In genomic region chr13:21297452-21297851, GRCh38 we compare ENCODE assay signal across 8 cellular contexts.
DNase-seq lines count a peak whose midpoint lies in the region; TF ChIP-seq lines count a peak whose summit lies in the region.

No MANE protein-coding gene starts in this region.

- peak; percentile 63 for DNase-seq in activated CD4-positive, alpha-beta T cell treated with anti-CD3 and anti-CD28 coated beads, Interleukin-2, amount 10 ng/mL, durations not matched to agents 24 days and 14 days
- DNase-seq in activated CD4-positive, alpha-beta T cell treated with anti-CD3 and anti-CD28 coated beads, Interleukin-2, amount 50 U/mL, for 4 hours = no peak
- DNase-seq in trophoblast cell = no peak
- DNase-seq in Ammon's horn (ENCODE audit: low spot score) = no peak
- no peak for DNase-seq in activated CD8-positive, alpha-beta memory T cell treated with anti-CD3 and anti-CD28 coated beads, Interleukin-2, amount 50 U/mL, for 48 hours
- no peak for DNase-seq in kidney glomerular epithelial cell (lab: John Stamatoyannopoulos, UW)

- H2AFZ ChIP-seq in OCI-LY3 (ENCODE audit: low read depth, low read length) = peak overlapping the region; percentile 88
- no peak overlapping the region for H2AFZ ChIP-seq in trophoblast cell (ENCODE audit: insufficient read depth, low read length, poor library complexity)

- no peak overlapping the region for H2BK12ac ChIP-seq in trophoblast cell (ENCODE audit: low read length)

- 100% methylated on average over 1 of the region's 2 CpGs for WGBS in trophoblast cell (ENCODE audit: extremely low coverage, insufficient coverage, insufficient read length)

- no peaks in the 10 kb centered on the region for H3K79me1 ChIP-seq in trophoblast cell (ENCODE audit: low read length)

- no peaks in the 10 kb centered on the region for H3K9me3 ChIP-seq in OCI-LY3 (ENCODE audit: insufficient read depth, low read length)
- no peaks in the 10 kb centered on the region for H3K9me3 ChIP-seq in endocrine pancreas (ENCODE audit: control insufficient read depth, low read length)
- H3K9me3 ChIP-seq in trophoblast cell (ENCODE audit: insufficient read depth, low read depth, low read length) = no peaks in the 10 kb centered on the region

- peaks cover 1% of the 10 kb centered on the region for H3K36me3 Mint-ChIP-seq in activated CD4-positive, alpha-beta T cell treated with anti-CD3 and anti-CD28 coated beads, Interleukin-2, amount 10 ng/mL, durations not matched to agents 24 days and 14 days (ENCODE audit: low read depth)

- H3K27ac Mint-ChIP-seq in activated CD4-positive, alpha-beta T cell treated with anti-CD3 and anti-CD28 coated beads, Interleukin-2, amount 10 ng/mL, durations not matched to agents 24 days and 14 days = peak overlapping the region; percentile 92

- no peak overlapping the region for H3K14ac ChIP-seq in trophoblast cell (ENCODE audit: low read length)

- H3K23ac ChIP-seq in trophoblast cell (ENCODE audit: low read length) = no peak overlapping the region

- no peaks in the 10 kb centered on the region for H4K20me1 ChIP-seq in OCI-LY3 (ENCODE audit: insufficient read depth, low read length)

- peak overlapping the region; percentile 58 for H3K9ac ChIP-seq in OCI-LY3 (ENCODE audit: low read length)
- H3K9ac ChIP-seq in endocrine pancreas (ENCODE audit: control insufficient read depth, insufficient read depth, low read length) = peak overlapping the region; percentile 41
- H3K9ac ChIP-seq in trophoblast cell (ENCODE audit: low read length) = no peak overlapping the region

- H3K18ac ChIP-seq in trophoblast cell (ENCODE audit: low read length) = no peak overlapping the region

- no peak overlapping the region for H2AK5ac ChIP-seq in trophoblast cell (ENCODE audit: low read length)

- intact Hi-C loops in activated CD4-positive, alpha-beta T cell treated with anti-CD3 and anti-CD28 coated beads, Interleukin-2, amount 10 ng/mL, durations not matched to agents 24 days and 14 days (cut with micrococcal nuclease) = loop anchor here (1.0 to 5.0 kb wide), 2 partner anchors 180 to 185 kb away; no protein-coding TSS in a partner anchor

- H2BK5ac ChIP-seq in trophoblast cell (ENCODE audit: low read depth, low read length, poor library complexity) = no peak overlapping the region

- H3K4me1 ChIP-seq in OCI-LY3 (ENCODE audit: low read length) (peaks cover 14% of the 10 kb centered on the region), endocrine pancreas (ENCODE audit: control insufficient read depth, insufficient read depth, low read length) (peaks cover 11% of the 10 kb centered on the region), trophoblast cell (ENCODE audit: control insufficient read depth in 1 of 2, insufficient read depth in 2 of 2, low read length in 2 of 2) (peaks cover 0 to 2% of the 10 kb centered on the region in 2 experiments)

- peak overlapping the region; percentile 34 for H4K8ac ChIP-seq in trophoblast cell (ENCODE audit: low read depth, low read length)

- H3K36me3 ChIP-seq in OCI-LY3 (replicated peaks; ENCODE audit: low read depth, low read length) (no peaks in the 10 kb centered on the region), endocrine pancreas (ENCODE audit: control insufficient read depth, insufficient read depth, low read length) (no peaks in the 10 kb centered on the region), trophoblast cell (ENCODE audit: control insufficient read depth in 1 of 2, insufficient read depth in 2 of 2, low read length in 2 of 2) (no peaks in the 10 kb centered on the region)

- H3K27ac ChIP-seq in OCI-LY3 (ENCODE audit: low read length) (peak overlapping the region; percentile 18; the same call in 1 of the 2 replicates), trophoblast cell (ENCODE audit: low read depth, low read length) (no peak overlapping the region)

- H4K12ac ChIP-seq in trophoblast cell (ENCODE audit: low read depth, low read length) = no peak overlapping the region

- H3K79me2 ChIP-seq in OCI-LY3 (ENCODE audit: low read length) (peaks cover 22% of the 10 kb centered on the region), trophoblast cell (ENCODE audit: control insufficient read depth, insufficient read depth, low read length, poor library complexity) (no peaks in the 10 kb centered on the region)

- H3K27me3 ChIP-seq in OCI-LY3 (ENCODE audit: low read depth, low read length) = no peaks in the 10 kb centered on the region
- no peaks in the 10 kb centered on the region for H3K27me3 ChIP-seq in endocrine pancreas (ENCODE audit: control insufficient read depth, insufficient read depth, low read length)
- no peaks in the 10 kb centered on the region for H3K27me3 ChIP-seq in trophoblast cell (ENCODE audit: insufficient read depth, low read length)

- H3K4me3 ChIP-seq in OCI-LY3 (ENCODE audit: low read length) (peak overlapping the region; percentile 93), endocrine pancreas (ENCODE audit: control insufficient read depth, insufficient read depth, low read length) (peak overlapping the region; percentile 65), trophoblast cell (ENCODE audit: low read depth, low read length) (no peak overlapping the region)

- no peak overlapping the region for H3K4ac ChIP-seq in trophoblast cell (ENCODE audit: low read depth, low read length)

- no peak overlapping the region for H4K91ac ChIP-seq in trophoblast cell (ENCODE audit: low read depth, low read length)

- H3K27me3 Mint-ChIP-seq in activated CD4-positive, alpha-beta T cell treated with anti-CD3 and anti-CD28 coated beads, Interleukin-2, amount 10 ng/mL, durations not matched to agents 24 days and 14 days = peaks cover 1% of the 10 kb centered on the region

- peaks cover 25% of the 10 kb centered on the region for H3K4me1 Mint-ChIP-seq in activated CD4-positive, alpha-beta T cell treated with anti-CD3 and anti-CD28 coated beads, Interleukin-2, amount 10 ng/mL, durations not matched to agents 24 days and 14 days

- H3K4me2 ChIP-seq in OCI-LY3 (ENCODE audit: low read length) = peak overlapping the region; percentile 93
- peak overlapping the region; percentile 47 for H3K4me2 ChIP-seq in trophoblast cell (ENCODE audit: low read length)

- no peak overlapping the region for H2BK120ac ChIP-seq in trophoblast cell (ENCODE audit: insufficient read depth, low read length, poor library complexity)

- H3K4me3 Mint-ChIP-seq in activated CD4-positive, alpha-beta T cell treated with anti-CD3 and anti-CD28 coated beads, Interleukin-2, amount 10 ng/mL, durations not matched to agents 24 days and 14 days = peak overlapping the region; percentile 95

- H3K9me3 Mint-ChIP-seq in activated CD4-positive, alpha-beta T cell treated with anti-CD3 and anti-CD28 coated beads, Interleukin-2, amount 10 ng/mL, durations not matched to agents 24 days and 14 days = no peaks in the 10 kb centered on the region

- TF ChIP-seq CTCF in OCI-LY3 (IDR thresholded peaks at IDR 0.05; ENCODE audit: low read depth, low read length) = no peak
